ENCODE assay signal across 12 cellular contexts in the genomic region with DNA sequence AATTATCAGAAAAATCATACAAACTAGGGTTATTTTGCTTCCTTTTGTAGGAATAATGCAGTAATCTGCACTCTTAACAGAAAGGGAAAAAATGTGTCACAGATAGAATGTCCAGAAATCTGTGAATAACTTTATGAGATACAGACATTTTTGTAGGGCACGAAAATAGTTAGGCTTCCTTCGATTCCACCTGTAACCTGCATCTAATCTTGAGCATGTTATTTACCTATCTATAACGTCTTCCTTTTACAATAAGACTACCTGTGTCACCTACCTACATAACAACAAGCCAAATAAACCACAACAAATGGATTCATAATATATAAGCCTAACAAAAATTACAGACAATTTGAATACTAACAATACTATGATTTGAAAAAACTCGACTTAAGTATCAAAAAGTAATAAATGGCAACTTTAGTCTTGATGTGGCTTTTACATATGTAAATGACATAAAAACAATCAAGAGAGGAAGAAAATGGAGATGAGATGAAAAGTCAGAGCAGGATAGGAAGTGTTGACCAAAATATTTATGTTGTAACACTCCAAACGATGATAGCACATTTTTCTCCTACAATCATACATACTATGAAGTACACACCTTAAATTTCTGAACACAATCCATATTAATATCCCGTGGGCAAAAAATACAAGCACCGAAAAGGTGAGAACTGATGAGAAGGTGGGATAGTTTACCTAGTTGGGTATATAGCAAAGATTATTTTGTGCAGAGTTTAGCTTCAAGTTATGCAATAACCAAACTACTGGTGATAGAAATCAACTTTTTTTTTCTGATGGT. TPM values are rescaled to one million over a fixed set of nuclear protein-coding genes. Genes with fewer than 3 reads are reported as not detected.
DNase-seq lines count a peak whose midpoint lies in the region; ATAC-seq and TF ChIP-seq lines count a peak whose summit lies in the region.
"Had no signal": no experiment of that assay in that cellular context is flagged by ENCODE, and none has a peak within 500 bp of the region (broad histone marks: within the 10 kb centered on the region; RNA-seq: fewer than 3 reads in every experiment).

No MANE protein-coding gene starts in this region.

- peak overlapping the region; percentile 4 for H3K4me2 ChIP-seq in parathyroid adenoma (ENCODE audit: low read length)

- H3K4me1 ChIP-seq in parathyroid adenoma (peaks cover 6% of the 10 kb centered on the region), tibial nerve (peaks cover 0 to 66% (median 24%) of the 10 kb centered on the region in 4 donors)

- H3K27me3 ChIP-seq in parathyroid adenoma (ENCODE audit: control insufficient read depth, insufficient read depth, low read length) (no peaks in the 10 kb centered on the region), H7 (ENCODE audit: control insufficient read depth, insufficient read depth, low read length) (no peaks in the 10 kb centered on the region), tibial nerve (no peaks in the 10 kb centered on the region)

- no peak overlapping the region for H2AFZ ChIP-seq in parathyroid adenoma

- no peaks in the 10 kb centered on the region for H3K9me3 ChIP-seq in parathyroid adenoma (ENCODE audit: control insufficient read depth, low read length)
- H3K9me3 ChIP-seq in tibial nerve: no peaks in the 10 kb centered on the region

- TF ChIP-seq EP300 in tibial nerve (IDR thresholded peaks at IDR 0.05): no peak

- no peak for TF ChIP-seq POLR2A in NB4 (IDR thresholded peaks at IDR 0.05; ENCODE audit: extremely low read depth, insufficient read length)
- TF ChIP-seq POLR2A in tibial nerve (IDR thresholded peaks at IDR 0.05): no peak

- DNase-seq in SIG-M5 treated with dmso at 0.1 percent for 504 hours (lab: John Stamatoyannopoulos, UW; ENCODE audit: unreplicated experiment) (peak; percentile 29), SIG-M5 (lab: John Stamatoyannopoulos, UW) (no peak), NB4 (ENCODE audit: low read depth) (peak; percentile 25), H7 (no peak), tibial nerve (ENCODE audit: low spot score in 2 of 2) (no peak)
- DNase-seq in central memory CD4-positive, alpha-beta T cell: peak; percentile 42
- DNase-seq: EL; foreskin fibroblast; stimulated activated CD4-positive, alpha-beta T cell treated with anti-CD3 and anti-CD28 coated beads, Interleukin-2, amount 100 ng/mL, for 48 hours had no signal

- H3K9ac ChIP-seq in parathyroid adenoma: no peak overlapping the region

- H3K27ac ChIP-seq in parathyroid adenoma (no peak overlapping the region), tibial nerve (no peak overlapping the region)
- H3K27ac ChIP-seq: coronary artery had no signal

- H3K79me2 ChIP-seq in parathyroid adenoma: peaks cover 14% of the 10 kb centered on the region

- no peaks in the 10 kb centered on the region for H3K36me3 ChIP-seq in parathyroid adenoma (ENCODE audit: control insufficient read depth, insufficient read depth, low read length)
- H3K36me3 ChIP-seq in H7 (replicated peaks; ENCODE audit: control insufficient read depth, insufficient read depth, low read length): no peaks in the 10 kb centered on the region
- no peaks in the 10 kb centered on the region for H3K36me3 ChIP-seq in tibial nerve

- H3K4me3 ChIP-seq in NB4 (ENCODE audit: low read depth, low read length) (peak overlapping the region; percentile 66), parathyroid adenoma (ENCODE audit: low read depth, low read length) (no peak overlapping the region), H7 (ENCODE audit: insufficient read depth, low read depth, low read length) (no peak overlapping the region), tibial nerve (no peak overlapping the region)

- no peak for ATAC-seq in GM18502 (IDR thresholded peaks at IDR 0.05; ENCODE audit: poor library complexity, unreplicated experiment)

- TF ChIP-seq CTCF in NB4 (IDR thresholded peaks at IDR 0.05; ENCODE audit: low read depth, low read length): no peak
- TF ChIP-seq CTCF in parathyroid adenoma (IDR thresholded peaks at IDR 0.05): no peak
- TF ChIP-seq CTCF in tibial nerve (IDR thresholded peaks at IDR 0.05): no peak

- 73 to 80% methylated on average over 7 of the region's 7 CpGs for WGBS in tibial nerve, 2 donors

RNA-seq across cellular contexts. Expression of a gene that starts 2.5 kb away (rescaled TPM):
- 30.7 and 41.3 TPM in 2 replicates for total RNA-seq in H7 (2014; rRNA removed; shearing (Covaris generic))
- 100 to 1,000 TPM in 3 of 4 donors, 10 to 100 TPM in 1; 96.8 to 117 (median 104) TPM for total RNA-seq in tibial nerve

RNA-seq across cellular contexts. Expression of a gene that starts 14.6 kb away (rescaled TPM):
- 9.4 and 13.2 TPM in 2 replicates for total RNA-seq in H7 (2014; rRNA removed; shearing (Covaris generic))
- total RNA-seq in tibial nerve: 100 to 1,000 TPM in 3 of 4 donors, 10 to 100 TPM in 1; 95.2 to 150 (median 127) TPM

Comparison
In these comparisons a context has a peak if more than half of its experiments do, and no peak if none do; other contexts are left out.
1. DNase-seq: peak in SIG-M5 treated with dmso at 0.1 percent for 504 hours (single experiment), NB4 (single experiment) and central memory CD4-positive, alpha-beta T cell (single experiment); none in SIG-M5 (single experiment), H7 (single experiment) and tibial nerve (0 of 2).